In genomic region chr3:177448987-177449975, GRCh38 we compare ENCODE assay signal across 9 cellular contexts.
DNase-seq lines count a peak whose midpoint lies in the region; ATAC-seq, FAIRE-seq and TF ChIP-seq lines count a peak whose summit lies in the region.
"Had no signal": no experiment of that assay in that cellular context is flagged by ENCODE, and none has a peak within 500 bp of the region (broad histone marks: within the 10 kb centered on the region; RNA-seq: fewer than 3 reads in every experiment).

No MANE protein-coding gene starts in this region.

- H3K27ac ChIP-seq in astrocyte (ENCODE audit: low read depth, low read length) (peak overlapping the region; percentile 80), gastrocnemius medialis (no peak overlapping the region)
- H3K27ac ChIP-seq: KMS-11 had no signal

- intact Hi-C loops in gastrocnemius medialis (cut with DNase I; ENCODE audit: low total_unique reads): no loop called here

- H3K36me3 ChIP-seq in astrocyte (ENCODE audit: insufficient read depth, low read length) (no peaks in the 10 kb centered on the region), gastrocnemius medialis (no peaks in the 10 kb centered on the region)

- no peaks in the 10 kb centered on the region for H3K79me2 ChIP-seq in astrocyte (ENCODE audit: insufficient read depth, low read length)

- TF ChIP-seq RAD21 in Ishikawa (IDR thresholded peaks at IDR 0.05; ENCODE audit: low read depth): peak; percentile 2; the same call in 1 of the 2 replicates

- peak overlapping the region; percentile 31 for H3K4me2 ChIP-seq in astrocyte (ENCODE audit: low read length)
- H3K4me2 ChIP-seq: KMS-11 had no signal

- in situ Hi-C loops in gastrocnemius medialis (cut with MboI; ENCODE audit: low sequenced_read_pairs in 4 of 4): no loop called here

- H3K9me3 ChIP-seq in astrocyte (ENCODE audit: insufficient read depth, low read depth, low read length): no peaks in the 10 kb centered on the region
- no peaks in the 10 kb centered on the region for H3K9me3 ChIP-seq in gastrocnemius medialis

- H3K27ac Mint-ChIP-seq in astrocyte (ENCODE audit: unreplicated experiment) (peak overlapping the region; percentile 84), endothelial cell (ENCODE audit: unreplicated experiment) (no peak overlapping the region)
- H3K27ac Mint-ChIP-seq in naive thymus-derived CD8-positive, alpha-beta T cell: peak overlapping the region; percentile 4 to 87 (median 51)

- no peaks in the 10 kb centered on the region for H4K20me1 ChIP-seq in astrocyte (ENCODE audit: insufficient read depth, low read length)

- H3K4me3 Mint-ChIP-seq in astrocyte (ENCODE audit: unreplicated experiment) (peak overlapping the region; percentile 66), endothelial cell (ENCODE audit: unreplicated experiment) (no peak overlapping the region)
- peak overlapping the region in 8 of 10 donors; percentile 32 to 73 (median 58) for H3K4me3 Mint-ChIP-seq in naive thymus-derived CD8-positive, alpha-beta T cell

- peak; percentile 87 for ATAC-seq in GM21717 (IDR thresholded peaks at IDR 0.05; ENCODE audit: unreplicated experiment)
- ATAC-seq in naive thymus-derived CD8-positive, alpha-beta T cell: peak in 1 of 2 donors; percentile 35
- ATAC-seq in gastrocnemius medialis: no peak

- H3K9me3 Mint-ChIP-seq in astrocyte (ENCODE audit: unreplicated experiment) (no peaks in the 10 kb centered on the region), endothelial cell (ENCODE audit: unreplicated experiment) (no peaks in the 10 kb centered on the region)
- no peaks in the 10 kb centered on the region for H3K9me3 Mint-ChIP-seq in naive thymus-derived CD8-positive, alpha-beta T cell

- TF ChIP-seq CTCF in GM12865 (IDR thresholded peaks at IDR 0.05; ENCODE audit: insufficient read depth, low read depth, low read length, missing control alignments): no peak
- TF ChIP-seq CTCF in astrocyte (IDR thresholded peaks at IDR 0.05; ENCODE audit: insufficient read depth, low read depth, low read length): no peak
- TF ChIP-seq CTCF in gastrocnemius medialis (IDR thresholded peaks at IDR 0.05 in 4 of 5, conservative IDR thresholded peaks at IDR 0.05 in 1 of 5): no peak
- TF ChIP-seq CTCF in endothelial cell (IDR thresholded peaks at IDR 0.05; ENCODE audit: unreplicated experiment): no peak

- TF ChIP-seq POLR2A in gastrocnemius medialis (IDR thresholded peaks at IDR 0.05): no peak

- peak; percentile 89 for DNase-seq in GM12865 (ENCODE audit: low read depth)
- peak; percentile 99 for DNase-seq in astrocyte (ENCODE audit: low read depth)
- peak in 2 of 10 donors; percentile 9 to 10 for DNase-seq in naive thymus-derived CD8-positive, alpha-beta T cell
- no peak for DNase-seq in gastrocnemius medialis
- no peak for DNase-seq in endothelial cell (ENCODE audit: low spot score)
- no peak for DNase-seq in middle frontal gyrus (ENCODE audit: extremely low spot score, low spot score)

- H3K4me1 ChIP-seq in astrocyte (ENCODE audit: insufficient read depth, low read length): peaks cover 29% of the 10 kb centered on the region
- peaks cover 0 to 11% of the 10 kb centered on the region in 2 donors for H3K4me1 ChIP-seq in gastrocnemius medialis

- H3K9ac ChIP-seq in astrocyte (ENCODE audit: low read length): peak overlapping the region; percentile 49
- H3K9ac ChIP-seq: KMS-11 had no signal

- H2AFZ ChIP-seq in astrocyte (ENCODE audit: low read depth, low read length): peak overlapping the region; percentile 29

- H3K4me1 Mint-ChIP-seq in astrocyte (ENCODE audit: low read depth, unreplicated experiment) (peaks cover 17% of the 10 kb centered on the region), endothelial cell (ENCODE audit: unreplicated experiment) (no peaks in the 10 kb centered on the region)
- peaks cover 2 to 17% (median 14%) of the 10 kb centered on the region in 4 donors for H3K4me1 Mint-ChIP-seq in naive thymus-derived CD8-positive, alpha-beta T cell

- peak; percentile 68 for TF ChIP-seq EP300 in Ishikawa (IDR thresholded peaks at IDR 0.05; ENCODE audit: borderline replicate concordance)

- FAIRE-seq in astrocyte (lab: Jason Lieb, UNC): no peak

- H3K4me3 ChIP-seq in GM12865 (ENCODE audit: low read depth, low read length): no peak overlapping the region
- H3K4me3 ChIP-seq in astrocyte (ENCODE audit: insufficient read depth, low read depth, low read length): no peak overlapping the region
- H3K4me3 ChIP-seq in gastrocnemius medialis: no peak overlapping the region

- H3K27me3 Mint-ChIP-seq in astrocyte (ENCODE audit: low read depth, unreplicated experiment): no peaks in the 10 kb centered on the region
- no peaks in the 10 kb centered on the region for H3K27me3 Mint-ChIP-seq in naive thymus-derived CD8-positive, alpha-beta T cell
- H3K27me3 Mint-ChIP-seq in endothelial cell (ENCODE audit: unreplicated experiment): no peaks in the 10 kb centered on the region

- POLR2A ChIA-PET in naive thymus-derived CD8-positive, alpha-beta T cell (lab: Charles Lee): interaction anchor here (1.0 kb wide), 1 partner anchor 89 kb away, joined by 4 read pairs; no protein-coding TSS in a partner anchor

- H3K27me3 ChIP-seq in astrocyte (ENCODE audit: insufficient read depth, low read length): no peaks in the 10 kb centered on the region
- H3K27me3 ChIP-seq in gastrocnemius medialis: no peaks in the 10 kb centered on the region

- no peaks in the 10 kb centered on the region for H3K36me3 Mint-ChIP-seq in astrocyte (ENCODE audit: low read depth, unreplicated experiment)
- H3K36me3 Mint-ChIP-seq in naive thymus-derived CD8-positive, alpha-beta T cell: no peaks in the 10 kb centered on the region
- no peaks in the 10 kb centered on the region for H3K36me3 Mint-ChIP-seq in endothelial cell (ENCODE audit: low read depth, unreplicated experiment)

TF ChIP-seq in Ishikawa, 13 proteins besides CTCF, POLR2A, EP300 and RAD21:
- TF ChIP-seq TCF12 (IDR thresholded peaks at IDR 0.05; ENCODE audit: low read depth) (peak; percentile 59; the same call in 1 of the 2 replicates), FOXM1 (IDR thresholded peaks at IDR 0.05; ENCODE audit: borderline replicate concordance, low read depth) (peak; percentile 28; the same call in 1 of the 2 replicates), CREB1 (IDR thresholded peaks at IDR 0.05; ENCODE audit: low read depth) (peak; percentile 32; the same call in 1 of the 2 replicates), TAF1 (IDR thresholded peaks at IDR 0.05; ENCODE audit: low read depth) (no peak), NFIC (IDR thresholded peaks at IDR 0.05) (peak; percentile 17; the same call in 1 of the 2 replicates), CEBPB (IDR thresholded peaks at IDR 0.05) (peak; percentile 99), MAX (IDR thresholded peaks at IDR 0.05) (peak; percentile 24; the same call in 1 of the 2 replicates), ZBTB7A (IDR thresholded peaks at IDR 0.05; ENCODE audit: low read depth) (no peak), USF1 (IDR thresholded peaks at IDR 0.05) (no peak), TEAD4 (IDR thresholded peaks at IDR 0.05) (peak; percentile 35; the same call in 1 of the 2 replicates), REST (IDR thresholded peaks at IDR 0.05; ENCODE audit: low read depth) (no peak), YY1 (IDR thresholded peaks at IDR 0.05; ENCODE audit: low read depth) (no peak), EGR1 (IDR thresholded peaks at IDR 0.05) (no peak)

Comparison
In these comparisons a context has a peak if more than half of its experiments do, and no peak if none do; other contexts are left out.
1. DNase-seq: peak in GM12865 (single experiment) and astrocyte (single experiment); none in gastrocnemius medialis (0 of 2), endothelial cell (single experiment) and middle frontal gyrus (single experiment).